Comparison of ENCODE assay signal across 8 cellular contexts in the genomic region with DNA sequence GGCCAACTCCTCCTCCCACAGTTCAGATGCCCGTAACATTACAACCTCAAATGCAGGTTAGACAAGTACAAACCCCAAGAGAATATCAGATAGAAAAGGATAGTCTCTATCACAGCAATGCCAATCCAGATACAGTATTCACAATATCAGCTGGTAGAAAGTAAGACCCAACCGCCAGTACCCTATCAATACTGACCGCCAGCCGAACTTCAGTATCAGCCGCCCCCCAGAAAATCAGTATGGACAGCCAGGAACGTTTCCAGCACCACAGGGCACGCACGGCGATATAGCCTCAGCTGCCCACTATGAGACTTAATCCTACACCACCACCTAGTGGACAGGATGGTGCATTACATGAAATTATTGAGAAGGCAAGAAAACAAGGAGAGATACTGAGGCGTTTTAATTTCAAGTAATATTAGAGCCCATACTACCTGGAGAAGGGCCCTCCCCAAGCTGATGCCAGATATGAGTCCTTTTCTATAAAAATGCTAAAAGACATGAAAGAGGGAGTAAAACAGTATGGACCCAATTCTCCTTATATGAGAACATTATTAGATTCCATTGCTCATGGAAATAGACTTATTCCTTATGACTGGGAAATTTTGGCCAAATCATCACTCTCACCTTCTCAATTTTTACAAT. TPM values are rescaled to one million over a fixed set of nuclear protein-coding genes. Genes with fewer than 3 reads are reported as not detected.
DNase-seq lines count a peak whose midpoint lies in the region; ATAC-seq and TF ChIP-seq lines count a peak whose summit lies in the region.

No MANE protein-coding gene starts in this region.

- H3K9me3 ChIP-seq in MM.1S (replicated peaks; ENCODE audit: insufficient read depth, low read length): no peaks in the 10 kb centered on the region
- H3K9me3 ChIP-seq in neutrophil: no peaks in the 10 kb centered on the region
- no peaks in the 10 kb centered on the region for H3K9me3 ChIP-seq in upper lobe of right lung

- no peak overlapping the region for H3K4me3 Mint-ChIP-seq in activated T-helper 1 cell treated with anti-CD3 and anti-CD28 coated beads, Interleukin-12 subunit alpha, Interleukin-12 subunit beta, Interleukin-2, Interleukin-4 antibody, amounts not matched to agents 30 ng/mL and 10 ng/mL and 1 ng/mL, durations not matched to agents 14 hours and 24 hours and 36 hours

- peak overlapping the region; percentile 13; the same call in 1 of the 2 replicates for H3K4me3 ChIP-seq in MM.1S (ENCODE audit: low read length)
- no peak overlapping the region for H3K4me3 ChIP-seq in fibroblast of the aortic adventitia (ENCODE audit: low read depth, low read length)
- H3K4me3 ChIP-seq in neutrophil (ENCODE audit: low read depth in 1 of 2, low read length in 1 of 2): no peak overlapping the region
- H3K4me3 ChIP-seq in upper lobe of right lung: no peak overlapping the region

- H3K79me2 ChIP-seq in MM.1S (ENCODE audit: low read length): no peaks in the 10 kb centered on the region

- DNase-seq in G401 (ENCODE audit: low spot score) (peak; percentile 87), MM.1S (peak; percentile 72), RPMI8226 (peak; percentile 75), fibroblast of the aortic adventitia (ENCODE audit: low read depth) (peak; percentile 85), upper lobe of right lung (no peak)
- peak; percentile 50 for DNase-seq in activated T-helper 1 cell treated with anti-CD3 and anti-CD28 coated beads, Interleukin-12 subunit alpha, Interleukin-12 subunit beta, Interleukin-2, Interleukin-4 antibody, amounts not matched to agents 30 ng/mL and 10 ng/mL and 1 ng/mL, durations not matched to agents 14 hours and 24 hours and 36 hours (ENCODE audit: low spot score)

- in situ Hi-C loops in G401 (cut with HindIII; ENCODE audit: low sequenced_read_pairs): no loop called here

- ATAC-seq in upper lobe of right lung: peak; percentile 99
- ATAC-seq in GM19351 (IDR thresholded peaks at IDR 0.05; ENCODE audit: unreplicated experiment): no peak

- H3K9me3 Mint-ChIP-seq in activated T-helper 1 cell treated with anti-CD3 and anti-CD28 coated beads, Interleukin-12 subunit alpha, Interleukin-12 subunit beta, Interleukin-2, Interleukin-4 antibody, amounts not matched to agents 30 ng/mL and 10 ng/mL and 1 ng/mL, durations not matched to agents 14 hours and 24 hours and 36 hours: no peaks in the 10 kb centered on the region

- intact Hi-C loops in activated T-helper 1 cell treated with anti-CD3 and anti-CD28 coated beads, Interleukin-12 subunit alpha, Interleukin-12 subunit beta, Interleukin-2, Interleukin-4 antibody, amounts not matched to agents 30 ng/mL and 10 ng/mL and 1 ng/mL, durations not matched to agents 14 hours and 24 hours and 36 hours (cut with micrococcal nuclease): loop anchor here (1.0 kb wide), 8 partner anchors 17 to 397 kb away; a partner anchor contains a TSS
- intact Hi-C loops in upper lobe of right lung (cut with DNase I): no loop called here

- H3K36me3 ChIP-seq in MM.1S (replicated peaks; ENCODE audit: insufficient read depth, low read length) (no peaks in the 10 kb centered on the region), neutrophil (no peaks in the 10 kb centered on the region), upper lobe of right lung (no peaks in the 10 kb centered on the region)

- no peaks in the 10 kb centered on the region for H3K36me3 Mint-ChIP-seq in activated T-helper 1 cell treated with anti-CD3 and anti-CD28 coated beads, Interleukin-12 subunit alpha, Interleukin-12 subunit beta, Interleukin-2, Interleukin-4 antibody, amounts not matched to agents 30 ng/mL and 10 ng/mL and 1 ng/mL, durations not matched to agents 14 hours and 24 hours and 36 hours (ENCODE audit: low read depth)

- TF ChIP-seq CTCF in MM.1S (IDR thresholded peaks at IDR 0.05; ENCODE audit: low read length) (peak; percentile 79), fibroblast of the aortic adventitia (IDR thresholded peaks at IDR 0.05; ENCODE audit: insufficient read depth, low read length) (peak; percentile 80), neutrophil (IDR thresholded peaks at IDR 0.05) (peak; percentile 87), upper lobe of right lung (IDR thresholded peaks at IDR 0.05) (peak; percentile 89)

- H2AFZ ChIP-seq in MM.1S (ENCODE audit: low read length): no peak overlapping the region

- H3K4me1 ChIP-seq in MM.1S (ENCODE audit: low read length) (peaks cover 4% of the 10 kb centered on the region), neutrophil (ENCODE audit: control insufficient read depth in 1 of 2, insufficient read depth in 1 of 2, low read depth in 1 of 2, low read length in 1 of 2) (peaks cover 14 to 19% of the 10 kb centered on the region in 2 experiments), upper lobe of right lung (no peaks in the 10 kb centered on the region)

- peaks cover 3% of the 10 kb centered on the region for H3F3A ChIP-seq in MM.1S (ENCODE audit: insufficient read depth, low read length)

- H3K4me1 Mint-ChIP-seq in activated T-helper 1 cell treated with anti-CD3 and anti-CD28 coated beads, Interleukin-12 subunit alpha, Interleukin-12 subunit beta, Interleukin-2, Interleukin-4 antibody, amounts not matched to agents 30 ng/mL and 10 ng/mL and 1 ng/mL, durations not matched to agents 14 hours and 24 hours and 36 hours (ENCODE audit: low read depth): peaks cover 12% of the 10 kb centered on the region

- no peak overlapping the region for H3K27ac ChIP-seq in MM.1S (ENCODE audit: low read length)
- H3K27ac ChIP-seq in neutrophil: no peak overlapping the region
- no peak overlapping the region for H3K27ac ChIP-seq in upper lobe of right lung

- no peak overlapping the region for H3K27ac Mint-ChIP-seq in activated T-helper 1 cell treated with anti-CD3 and anti-CD28 coated beads, Interleukin-12 subunit alpha, Interleukin-12 subunit beta, Interleukin-2, Interleukin-4 antibody, amounts not matched to agents 30 ng/mL and 10 ng/mL and 1 ng/mL, durations not matched to agents 14 hours and 24 hours and 36 hours

- H4K20me1 ChIP-seq in MM.1S (ENCODE audit: insufficient read depth, low read length): no peaks in the 10 kb centered on the region

- no peak overlapping the region for H3K9ac ChIP-seq in MM.1S (ENCODE audit: low read length)

- H3K9me2 ChIP-seq in MM.1S (replicated peaks; ENCODE audit: insufficient read depth, low read length): no peaks in the 10 kb centered on the region

- H3K4me2 ChIP-seq in MM.1S (ENCODE audit: low read depth, low read length): peak overlapping the region; percentile 42; the same call in 1 of the 2 replicates

- H3K27me3 Mint-ChIP-seq in activated T-helper 1 cell treated with anti-CD3 and anti-CD28 coated beads, Interleukin-12 subunit alpha, Interleukin-12 subunit beta, Interleukin-2, Interleukin-4 antibody, amounts not matched to agents 30 ng/mL and 10 ng/mL and 1 ng/mL, durations not matched to agents 14 hours and 24 hours and 36 hours (ENCODE audit: insufficient read depth): peaks cover 18% of the 10 kb centered on the region

- H3K27me3 ChIP-seq in MM.1S (replicated peaks; ENCODE audit: insufficient read depth, low read length): no peaks in the 10 kb centered on the region
- no peaks in the 10 kb centered on the region for H3K27me3 ChIP-seq in neutrophil
- H3K27me3 ChIP-seq in upper lobe of right lung: no peaks in the 10 kb centered on the region

RNA-seq across cellular contexts. Expression of a gene that starts 17.6 kb away (rescaled TPM):
- 158 and 221 TPM in 2 replicates for total RNA-seq in G401 (2014; rRNA removed; shearing (Covaris generic))
- total RNA-seq in activated T-helper 1 cell treated with anti-CD3 and anti-CD28 coated beads, Interleukin-12 subunit alpha, Interleukin-12 subunit beta, Interleukin-2, Interleukin-4 antibody, amounts not matched to agents 30 ng/mL and 10 ng/mL and 1 ng/mL, durations not matched to agents 14 hours and 24 hours and 36 hours: 99.8 and 105 TPM in 2 replicates
- total RNA-seq in fibroblast of the aortic adventitia (ENCODE audit: low replicate concordance) (148 and 223 TPM in 2 replicates), upper lobe of right lung (54.4 TPM)
